Comparison of ENCODE assay signal across 1 cellular context in the genomic region with DNA sequence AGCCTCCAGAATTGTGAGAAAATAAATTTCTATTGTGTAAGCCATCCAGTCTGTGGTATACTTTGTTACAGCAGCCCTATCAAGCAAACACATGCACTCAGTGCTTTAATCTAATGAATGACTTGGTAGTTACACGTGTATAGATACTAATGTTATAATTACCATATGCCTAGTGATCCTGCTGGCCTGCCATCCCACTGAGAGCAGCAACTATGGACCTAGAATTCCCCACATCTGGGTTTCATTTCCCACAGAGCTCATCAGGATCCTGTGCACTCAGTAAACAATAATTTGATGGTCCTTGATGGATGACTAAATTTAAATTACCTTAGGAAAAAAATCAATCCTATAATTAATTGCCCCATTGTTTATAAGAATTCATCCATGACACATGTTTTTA.
TF ChIP-seq lines count a peak whose summit lies in the region.

No MANE protein-coding gene starts in this region.

TF ChIP-seq in HCT116, 20 proteins besides CTCF, POLR2A, EP300 and RAD21 (continued from another document):
- TF ChIP-seq, protein P1, sequence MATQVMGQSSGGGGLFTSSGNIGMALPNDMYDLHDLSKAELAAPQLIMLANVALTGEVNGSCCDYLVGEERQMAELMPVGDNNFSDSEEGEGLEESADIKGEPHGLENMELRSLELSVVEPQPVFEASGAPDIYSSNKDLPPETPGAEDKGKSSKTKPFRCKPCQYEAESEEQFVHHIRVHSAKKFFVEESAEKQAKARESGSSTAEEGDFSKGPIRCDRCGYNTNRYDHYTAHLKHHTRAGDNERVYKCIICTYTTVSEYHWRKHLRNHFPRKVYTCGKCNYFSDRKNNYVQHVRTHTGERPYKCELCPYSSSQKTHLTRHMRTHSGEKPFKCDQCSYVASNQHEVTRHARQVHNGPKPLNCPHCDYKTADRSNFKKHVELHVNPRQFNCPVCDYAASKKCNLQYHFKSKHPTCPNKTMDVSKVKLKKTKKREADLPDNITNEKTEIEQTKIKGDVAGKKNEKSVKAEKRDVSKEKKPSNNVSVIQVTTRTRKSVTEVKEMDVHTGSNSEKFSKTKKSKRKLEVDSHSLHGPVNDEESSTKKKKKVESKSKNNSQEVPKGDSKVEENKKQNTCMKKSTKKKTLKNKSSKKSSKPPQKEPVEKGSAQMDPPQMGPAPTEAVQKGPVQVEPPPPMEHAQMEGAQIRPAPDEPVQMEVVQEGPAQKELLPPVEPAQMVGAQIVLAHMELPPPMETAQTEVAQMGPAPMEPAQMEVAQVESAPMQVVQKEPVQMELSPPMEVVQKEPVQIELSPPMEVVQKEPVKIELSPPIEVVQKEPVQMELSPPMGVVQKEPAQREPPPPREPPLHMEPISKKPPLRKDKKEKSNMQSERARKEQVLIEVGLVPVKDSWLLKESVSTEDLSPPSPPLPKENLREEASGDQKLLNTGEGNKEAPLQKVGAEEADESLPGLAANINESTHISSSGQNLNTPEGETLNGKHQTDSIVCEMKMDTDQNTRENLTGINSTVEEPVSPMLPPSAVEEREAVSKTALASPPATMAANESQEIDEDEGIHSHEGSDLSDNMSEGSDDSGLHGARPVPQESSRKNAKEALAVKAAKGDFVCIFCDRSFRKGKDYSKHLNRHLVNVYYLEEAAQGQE (IDR thresholded peaks at IDR 0.05; ENCODE audit: low read depth) = no peak
- TF ChIP-seq, protein P2, sequence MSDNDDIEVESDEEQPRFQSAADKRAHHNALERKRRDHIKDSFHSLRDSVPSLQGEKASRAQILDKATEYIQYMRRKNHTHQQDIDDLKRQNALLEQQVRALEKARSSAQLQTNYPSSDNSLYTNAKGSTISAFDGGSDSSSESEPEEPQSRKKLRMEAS (IDR thresholded peaks at IDR 0.05) = no peak
- TF ChIP-seq TCF7L2 (IDR thresholded peaks at IDR 0.05; ENCODE audit: borderline replicate concordance, extremely low read depth, insufficient read depth, insufficient read length) = no peak
- TF ChIP-seq EZH2phosphoT487 (IDR thresholded peaks at IDR 0.05; ENCODE audit: borderline replicate concordance) = no peak
- no peak for TF ChIP-seq CBX3 (IDR thresholded peaks at IDR 0.05; ENCODE audit: low read depth)
